Comparison of ENCODE assay signal across 1 cellular context in the genomic region with DNA sequence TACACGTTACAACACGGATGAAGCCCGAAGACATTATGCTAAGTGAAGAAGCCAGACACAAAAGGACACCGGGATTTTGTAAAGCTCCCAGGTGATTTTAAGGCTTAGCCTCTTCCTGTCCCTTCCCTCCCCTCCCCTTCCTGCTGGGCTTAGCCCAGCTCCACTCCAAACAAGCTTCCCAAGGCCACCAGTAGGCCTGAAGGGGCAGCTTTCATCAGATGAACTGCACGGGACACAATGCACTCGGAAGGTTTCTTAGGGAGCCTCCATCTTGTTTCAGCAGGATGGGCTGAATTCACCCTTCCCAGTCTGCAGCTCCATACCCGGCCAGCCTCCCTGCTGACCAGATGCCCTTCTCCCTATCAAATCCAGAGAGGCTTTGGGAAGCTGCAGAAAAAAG.
A peak's percentile ranks its signal among the peaks of the same experiment; 100 is the strongest.
TF ChIP-seq lines count a peak whose summit lies in the region.

No MANE protein-coding gene starts in this region.

TF ChIP-seq in HepG2, 621 proteins besides CTCF, POLR2A, EP300 and RAD21 (continued from another document and continues in another):
- no peak for TF ChIP-seq E2F5 (CRISPR knock-in tag; conservative IDR thresholded peaks at IDR 0.05)
- TF ChIP-seq ZNF549 (CRISPR knock-in tag; IDR thresholded peaks at IDR 0.05): no peak
- TF ChIP-seq U2AF1 (optimal IDR thresholded peaks at IDR 0.05; ENCODE audit: low read depth, low read length): no peak
- TF ChIP-seq GATAD2A (CRISPR knock-in tag; IDR thresholded peaks at IDR 0.05): no peak
- no peak for TF ChIP-seq BCL6 (CRISPR knock-in tag; IDR thresholded peaks at IDR 0.05)
- TF ChIP-seq XRCC5 (optimal IDR thresholded peaks at IDR 0.05; ENCODE audit: low read length): no peak
- 0 out of 2 replicates have a peak, but pooled peaks have one; percentile 21 for TF ChIP-seq TFE3 (CRISPR knock-in tag; IDR thresholded peaks at IDR 0.05)
- no peak for TF ChIP-seq RORA (CRISPR knock-in tag; IDR thresholded peaks at IDR 0.05)
- TF ChIP-seq ERF (CRISPR knock-in tag; IDR thresholded peaks at IDR 0.05): 0 out of 2 replicates have a peak, but pooled peaks have one; percentile 42
- no peak for TF ChIP-seq HOXD1 (CRISPR knock-in tag; IDR thresholded peaks at IDR 0.05)
- TF ChIP-seq, protein P1, sequence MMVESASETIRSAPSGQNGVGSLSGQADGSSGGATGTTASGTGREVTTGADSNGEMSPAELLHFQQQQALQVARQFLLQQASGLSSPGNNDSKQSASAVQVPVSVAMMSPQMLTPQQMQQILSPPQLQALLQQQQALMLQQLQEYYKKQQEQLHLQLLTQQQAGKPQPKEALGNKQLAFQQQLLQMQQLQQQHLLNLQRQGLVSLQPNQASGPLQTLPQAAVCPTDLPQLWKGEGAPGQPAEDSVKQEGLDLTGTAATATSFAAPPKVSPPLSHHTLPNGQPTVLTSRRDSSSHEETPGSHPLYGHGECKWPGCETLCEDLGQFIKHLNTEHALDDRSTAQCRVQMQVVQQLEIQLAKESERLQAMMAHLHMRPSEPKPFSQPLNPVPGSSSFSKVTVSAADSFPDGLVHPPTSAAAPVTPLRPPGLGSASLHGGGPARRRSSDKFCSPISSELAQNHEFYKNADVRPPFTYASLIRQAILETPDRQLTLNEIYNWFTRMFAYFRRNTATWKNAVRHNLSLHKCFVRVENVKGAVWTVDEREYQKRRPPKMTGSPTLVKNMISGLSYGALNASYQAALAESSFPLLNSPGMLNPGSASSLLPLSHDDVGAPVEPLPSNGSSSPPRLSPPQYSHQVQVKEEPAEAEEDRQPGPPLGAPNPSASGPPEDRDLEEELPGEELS (CRISPR knock-in tag; IDR thresholded peaks at IDR 0.05): no peak
- TF ChIP-seq, protein P2, sequence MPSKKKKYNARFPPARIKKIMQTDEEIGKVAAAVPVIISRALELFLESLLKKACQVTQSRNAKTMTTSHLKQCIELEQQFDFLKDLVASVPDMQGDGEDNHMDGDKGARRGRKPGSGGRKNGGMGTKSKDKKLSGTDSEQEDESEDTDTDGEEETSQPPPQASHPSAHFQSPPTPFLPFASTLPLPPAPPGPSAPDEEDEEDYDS (CRISPR knock-in tag; IDR thresholded peaks at IDR 0.05): no peak
- TF ChIP-seq MAF1 (CRISPR knock-in tag; IDR thresholded peaks at IDR 0.05; ENCODE audit: borderline replicate concordance): no peak
- no peak for TF ChIP-seq PTBP1 (IDR thresholded peaks at IDR 0.05; ENCODE audit: low read depth, low read length, poor library complexity, severe bottlenecking)
- no peak for TF ChIP-seq SOX6 (IDR thresholded peaks at IDR 0.05)
- TF ChIP-seq SOX6 (CRISPR knock-in tag; IDR thresholded peaks at IDR 0.05): 0 out of 2 replicates have a peak, but pooled peaks have one; percentile 11
- no peak for TF ChIP-seq PAX8 (CRISPR knock-in tag; IDR thresholded peaks at IDR 0.05; ENCODE audit: borderline replicate concordance)
- TF ChIP-seq PHB2 (IDR thresholded peaks at IDR 0.05; ENCODE audit: partially characterized antibody): no peak
- no peak for TF ChIP-seq ZFP36 (IDR thresholded peaks at IDR 0.05; ENCODE audit: borderline replicate concordance, low read depth, low read length, partially characterized antibody)
- no peak for TF ChIP-seq SRF (IDR thresholded peaks at IDR 0.05; ENCODE audit: low read depth, low read length)
- TF ChIP-seq, protein P3, sequence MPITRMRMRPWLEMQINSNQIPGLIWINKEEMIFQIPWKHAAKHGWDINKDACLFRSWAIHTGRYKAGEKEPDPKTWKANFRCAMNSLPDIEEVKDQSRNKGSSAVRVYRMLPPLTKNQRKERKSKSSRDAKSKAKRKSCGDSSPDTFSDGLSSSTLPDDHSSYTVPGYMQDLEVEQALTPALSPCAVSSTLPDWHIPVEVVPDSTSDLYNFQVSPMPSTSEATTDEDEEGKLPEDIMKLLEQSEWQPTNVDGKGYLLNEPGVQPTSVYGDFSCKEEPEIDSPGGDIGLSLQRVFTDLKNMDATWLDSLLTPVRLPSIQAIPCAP (CRISPR knock-in tag; IDR thresholded peaks at IDR 0.05; ENCODE audit: low read depth): no peak
- TF ChIP-seq ZNF644 (CRISPR knock-in tag; IDR thresholded peaks at IDR 0.05; ENCODE audit: low read depth): peak; percentile 77
- no peak for TF ChIP-seq SMAD3 (CRISPR knock-in tag; IDR thresholded peaks at IDR 0.05)
- TF ChIP-seq, protein P4, sequence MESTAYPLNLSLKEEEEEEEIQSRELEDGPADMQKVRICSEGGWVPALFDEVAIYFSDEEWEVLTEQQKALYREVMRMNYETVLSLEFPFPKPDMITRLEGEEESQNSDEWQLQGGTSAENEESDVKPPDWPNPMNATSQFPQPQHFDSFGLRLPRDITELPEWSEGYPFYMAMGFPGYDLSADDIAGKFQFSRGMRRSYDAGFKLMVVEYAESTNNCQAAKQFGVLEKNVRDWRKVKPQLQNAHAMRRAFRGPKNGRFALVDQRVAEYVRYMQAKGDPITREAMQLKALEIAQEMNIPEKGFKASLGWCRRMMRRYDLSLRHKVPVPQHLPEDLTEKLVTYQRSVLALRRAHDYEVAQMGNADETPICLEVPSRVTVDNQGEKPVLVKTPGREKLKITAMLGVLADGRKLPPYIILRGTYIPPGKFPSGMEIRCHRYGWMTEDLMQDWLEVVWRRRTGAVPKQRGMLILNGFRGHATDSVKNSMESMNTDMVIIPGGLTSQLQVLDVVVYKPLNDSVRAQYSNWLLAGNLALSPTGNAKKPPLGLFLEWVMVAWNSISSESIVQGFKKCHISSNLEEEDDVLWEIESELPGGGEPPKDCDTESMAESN (CRISPR knock-in tag; conservative IDR thresholded peaks at IDR 0.05): no peak
- TF ChIP-seq DMTF1 (CRISPR knock-in tag; IDR thresholded peaks at IDR 0.05): no peak
- peak; percentile 65; the same call in 1 of the 2 replicates for TF ChIP-seq KAT8 (CRISPR knock-in tag; IDR thresholded peaks at IDR 0.05)
- no peak for TF ChIP-seq EHMT2 (IDR thresholded peaks at IDR 0.05; ENCODE audit: borderline replicate concordance, low read depth, low read length)
- TF ChIP-seq ZNF3 (CRISPR knock-in tag; IDR thresholded peaks at IDR 0.05): no peak
- no peak for TF ChIP-seq ELF4 (CRISPR knock-in tag; IDR thresholded peaks at IDR 0.05; ENCODE audit: borderline replicate concordance)
- no peak for TF ChIP-seq ZNF562 (CRISPR knock-in tag; IDR thresholded peaks at IDR 0.05; ENCODE audit: borderline replicate concordance)
- TF ChIP-seq IRF9 (CRISPR knock-in tag; IDR thresholded peaks at IDR 0.05; ENCODE audit: borderline replicate concordance): no peak
- TF ChIP-seq ZKSCAN1 (IDR thresholded peaks at IDR 0.05; ENCODE audit: low read length): no peak
- TF ChIP-seq ZNF543 (CRISPR knock-in tag; IDR thresholded peaks at IDR 0.05): no peak
- TF ChIP-seq KLF6 (CRISPR knock-in tag; IDR thresholded peaks at IDR 0.05): no peak
- TF ChIP-seq ZNF160 (CRISPR knock-in tag; IDR thresholded peaks at IDR 0.05): no peak
- TF ChIP-seq NCOA2 (CRISPR knock-in tag; IDR thresholded peaks at IDR 0.05): no peak
- no peak for TF ChIP-seq SMAD1 (CRISPR knock-in tag; IDR thresholded peaks at IDR 0.05; ENCODE audit: borderline replicate concordance, low read depth)
- TF ChIP-seq, protein P5, sequence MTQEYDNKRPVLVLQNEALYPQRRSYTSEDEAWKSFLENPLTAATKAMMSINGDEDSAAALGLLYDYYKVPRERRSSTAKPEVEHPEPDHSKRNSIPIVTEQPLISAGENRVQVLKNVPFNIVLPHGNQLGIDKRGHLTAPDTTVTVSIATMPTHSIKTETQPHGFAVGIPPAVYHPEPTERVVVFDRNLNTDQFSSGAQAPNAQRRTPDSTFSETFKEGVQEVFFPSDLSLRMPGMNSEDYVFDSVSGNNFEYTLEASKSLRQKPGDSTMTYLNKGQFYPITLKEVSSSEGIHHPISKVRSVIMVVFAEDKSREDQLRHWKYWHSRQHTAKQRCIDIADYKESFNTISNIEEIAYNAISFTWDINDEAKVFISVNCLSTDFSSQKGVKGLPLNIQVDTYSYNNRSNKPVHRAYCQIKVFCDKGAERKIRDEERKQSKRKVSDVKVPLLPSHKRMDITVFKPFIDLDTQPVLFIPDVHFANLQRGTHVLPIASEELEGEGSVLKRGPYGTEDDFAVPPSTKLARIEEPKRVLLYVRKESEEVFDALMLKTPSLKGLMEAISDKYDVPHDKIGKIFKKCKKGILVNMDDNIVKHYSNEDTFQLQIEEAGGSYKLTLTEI (CRISPR knock-in tag; conservative IDR thresholded peaks at IDR 0.05): no peak
- peak; percentile 11; the same call in 1 of the 2 replicates for TF ChIP-seq HNF4A (CRISPR knock-in tag; IDR thresholded peaks at IDR 0.05)
- no peak for TF ChIP-seq ZNF790 (CRISPR knock-in tag; IDR thresholded peaks at IDR 0.05; ENCODE audit: borderline replicate concordance)
- TF ChIP-seq, protein P6, sequence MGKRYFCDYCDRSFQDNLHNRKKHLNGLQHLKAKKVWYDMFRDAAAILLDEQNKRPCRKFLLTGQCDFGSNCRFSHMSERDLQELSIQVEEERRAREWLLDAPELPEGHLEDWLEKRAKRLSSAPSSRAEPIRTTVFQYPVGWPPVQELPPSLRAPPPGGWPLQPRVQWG (CRISPR knock-in tag; IDR thresholded peaks at IDR 0.05; ENCODE audit: borderline replicate concordance, low read depth): no peak
- peak in 1 of 2 experiments; percentile 43; a peak in 1 of 4 replicates for TF ChIP-seq ATF4 (CRISPR knock-in tag; IDR thresholded peaks at IDR 0.05)
- no peak for TF ChIP-seq ZNF253 (CRISPR knock-in tag; IDR thresholded peaks at IDR 0.05; ENCODE audit: borderline replicate concordance)
- TF ChIP-seq ZNF607 (CRISPR knock-in tag; IDR thresholded peaks at IDR 0.05; ENCODE audit: borderline replicate concordance): no peak
- no peak for TF ChIP-seq NR1H2 (CRISPR knock-in tag; IDR thresholded peaks at IDR 0.05; ENCODE audit: borderline replicate concordance, low read depth)
- TF ChIP-seq TAF15 (IDR thresholded peaks at IDR 0.05; ENCODE audit: low read depth, low read length, poor library complexity, severe bottlenecking): no peak
- TF ChIP-seq CENPT (CRISPR knock-in tag; IDR thresholded peaks at IDR 0.05; ENCODE audit: low read depth): no peak
- no peak for TF ChIP-seq ARNTL (CRISPR knock-in tag; IDR thresholded peaks at IDR 0.05)
- no peak for TF ChIP-seq NAIF1 (CRISPR knock-in tag; IDR thresholded peaks at IDR 0.05; ENCODE audit: borderline replicate concordance)
- TF ChIP-seq FOXP1 (IDR thresholded peaks at IDR 0.05): no peak
- TF ChIP-seq FOXP1 (CRISPR knock-in tag; IDR thresholded peaks at IDR 0.05): no peak
- TF ChIP-seq ZBTB7B (CRISPR knock-in tag; IDR thresholded peaks at IDR 0.05): 0 out of 2 replicates have a peak, but pooled peaks have one; percentile 19
- TF ChIP-seq STAT5B (CRISPR knock-in tag; IDR thresholded peaks at IDR 0.05): no peak
- TF ChIP-seq ZBTB3 (CRISPR knock-in tag; IDR thresholded peaks at IDR 0.05; ENCODE audit: borderline replicate concordance, low read depth): no peak
- TF ChIP-seq RFX5 (IDR thresholded peaks at IDR 0.05; ENCODE audit: low read depth, low read length): no peak
